Comparison of ENCODE assay signal across 8 cellular contexts in the genomic region with DNA sequence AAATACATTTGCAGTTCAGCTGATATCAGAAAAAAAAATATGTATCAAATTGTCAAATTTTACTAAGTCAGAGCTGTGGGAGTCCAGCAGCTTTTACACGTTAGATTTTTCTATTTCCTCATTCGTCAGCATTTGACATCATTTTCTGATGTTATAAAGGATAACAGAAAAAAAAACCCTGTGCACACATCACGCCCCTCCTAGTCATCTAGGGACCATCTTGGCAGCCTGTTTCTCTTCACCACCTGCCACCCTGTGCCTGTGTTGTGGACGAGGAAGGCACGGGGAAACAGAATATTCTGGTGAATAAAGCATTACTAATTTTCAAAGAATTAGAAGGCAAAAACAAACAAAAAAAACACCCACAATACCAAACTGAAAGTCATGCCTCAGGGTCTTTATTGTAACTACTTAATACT. TPM values are rescaled to one million over a fixed set of nuclear protein-coding genes. Genes with fewer than 3 reads are reported as not detected.
A peak's percentile ranks its signal among the peaks of the same experiment; 100 is the strongest.
DNase-seq lines count a peak whose midpoint lies in the region; FAIRE-seq and TF ChIP-seq lines count a peak whose summit lies in the region.

No MANE protein-coding gene starts in this region.

- DNase-seq in NCI-H2029 (lab: John Stamatoyannopoulos, UW) (peak; percentile 38), NCI-H2029 treated with DMSO at 0.1 percent for 48 hours (lab: John Stamatoyannopoulos, UW) (no peak), NCI-H446 (lab: John Stamatoyannopoulos, UW) (peak; percentile 55 to 59), bronchial epithelial cell (ENCODE audit: low read depth) (peak; percentile 73), renal cortical epithelial cell (ENCODE audit: low read depth) (peak; percentile 77), D721Med (ENCODE audit: insufficient read length, low spot score) (no peak), NCI-H1048 (lab: John Stamatoyannopoulos, UW) (no peak), HAP-1 (ENCODE audit: low spot score in 2 of 2) (no peak)

- no peaks in the 10 kb centered on the region for H3K36me3 ChIP-seq in bronchial epithelial cell (ENCODE audit: control insufficient read depth, insufficient read depth, low read length)
- no peaks in the 10 kb centered on the region for H3K36me3 ChIP-seq in HAP-1 (replicated peaks)

- no peak for TF ChIP-seq CTCF in bronchial epithelial cell (IDR thresholded peaks at IDR 0.05; ENCODE audit: insufficient read depth, low read length, severe bottlenecking)
- no peak for TF ChIP-seq CTCF in D721Med (IDR thresholded peaks at IDR 0.05; ENCODE audit: insufficient read depth, missing control alignments)

- H3K4me3 ChIP-seq in bronchial epithelial cell (ENCODE audit: low read depth, low read length): no peak overlapping the region
- no peak overlapping the region for H3K4me3 ChIP-seq in HAP-1

- H3K4me1 ChIP-seq in HAP-1: peaks cover 38% of the 10 kb centered on the region

- in situ Hi-C loops in HAP-1 (cut with MboI; ENCODE audit: low sequenced_read_pairs): no loop called here

- FAIRE-seq in bronchial epithelial cell (lab: Jason Lieb, UNC) (no peak), D721Med (lab: Jason Lieb, UNC) (no peak)

- H3K9me3 ChIP-seq in HAP-1: no peaks in the 10 kb centered on the region

- no peaks in the 10 kb centered on the region for H3K27me3 ChIP-seq in bronchial epithelial cell (ENCODE audit: control insufficient read depth, insufficient read depth, low read length)
- no peaks in the 10 kb centered on the region for H3K27me3 ChIP-seq in HAP-1 (ENCODE audit: low read depth)

RNA-seq across cellular contexts. Expression of a gene that starts 12.4 kb away (rescaled TPM):
- 9.7 and 25.2 TPM in 2 replicates for total RNA-seq in bronchial epithelial cell
- total RNA-seq in renal cortical epithelial cell: 53.8 and 59.9 TPM in 2 replicates

Comparison
In these comparisons a context has a peak if more than half of its experiments do, and no peak if none do; other contexts are left out.
1. DNase-seq: peak in NCI-H2029 (single experiment), NCI-H446 (2 of 2), bronchial epithelial cell (single experiment) and renal cortical epithelial cell (single experiment); none in NCI-H2029 treated with DMSO at 0.1 percent for 48 hours (single experiment), D721Med (single experiment), NCI-H1048 (single experiment) and HAP-1 (0 of 2).